In genomic region chr12:51819851-51820720, GRCh38 we compare ENCODE assay signal across 1 cellular context.
TF ChIP-seq lines count a peak whose summit lies in the region.

No MANE protein-coding gene starts in this region.

TF ChIP-seq in GM23338, 12 proteins besides CTCF, POLR2A, EP300 and RAD21 (continued from another document):
- TF ChIP-seq, protein P1, sequence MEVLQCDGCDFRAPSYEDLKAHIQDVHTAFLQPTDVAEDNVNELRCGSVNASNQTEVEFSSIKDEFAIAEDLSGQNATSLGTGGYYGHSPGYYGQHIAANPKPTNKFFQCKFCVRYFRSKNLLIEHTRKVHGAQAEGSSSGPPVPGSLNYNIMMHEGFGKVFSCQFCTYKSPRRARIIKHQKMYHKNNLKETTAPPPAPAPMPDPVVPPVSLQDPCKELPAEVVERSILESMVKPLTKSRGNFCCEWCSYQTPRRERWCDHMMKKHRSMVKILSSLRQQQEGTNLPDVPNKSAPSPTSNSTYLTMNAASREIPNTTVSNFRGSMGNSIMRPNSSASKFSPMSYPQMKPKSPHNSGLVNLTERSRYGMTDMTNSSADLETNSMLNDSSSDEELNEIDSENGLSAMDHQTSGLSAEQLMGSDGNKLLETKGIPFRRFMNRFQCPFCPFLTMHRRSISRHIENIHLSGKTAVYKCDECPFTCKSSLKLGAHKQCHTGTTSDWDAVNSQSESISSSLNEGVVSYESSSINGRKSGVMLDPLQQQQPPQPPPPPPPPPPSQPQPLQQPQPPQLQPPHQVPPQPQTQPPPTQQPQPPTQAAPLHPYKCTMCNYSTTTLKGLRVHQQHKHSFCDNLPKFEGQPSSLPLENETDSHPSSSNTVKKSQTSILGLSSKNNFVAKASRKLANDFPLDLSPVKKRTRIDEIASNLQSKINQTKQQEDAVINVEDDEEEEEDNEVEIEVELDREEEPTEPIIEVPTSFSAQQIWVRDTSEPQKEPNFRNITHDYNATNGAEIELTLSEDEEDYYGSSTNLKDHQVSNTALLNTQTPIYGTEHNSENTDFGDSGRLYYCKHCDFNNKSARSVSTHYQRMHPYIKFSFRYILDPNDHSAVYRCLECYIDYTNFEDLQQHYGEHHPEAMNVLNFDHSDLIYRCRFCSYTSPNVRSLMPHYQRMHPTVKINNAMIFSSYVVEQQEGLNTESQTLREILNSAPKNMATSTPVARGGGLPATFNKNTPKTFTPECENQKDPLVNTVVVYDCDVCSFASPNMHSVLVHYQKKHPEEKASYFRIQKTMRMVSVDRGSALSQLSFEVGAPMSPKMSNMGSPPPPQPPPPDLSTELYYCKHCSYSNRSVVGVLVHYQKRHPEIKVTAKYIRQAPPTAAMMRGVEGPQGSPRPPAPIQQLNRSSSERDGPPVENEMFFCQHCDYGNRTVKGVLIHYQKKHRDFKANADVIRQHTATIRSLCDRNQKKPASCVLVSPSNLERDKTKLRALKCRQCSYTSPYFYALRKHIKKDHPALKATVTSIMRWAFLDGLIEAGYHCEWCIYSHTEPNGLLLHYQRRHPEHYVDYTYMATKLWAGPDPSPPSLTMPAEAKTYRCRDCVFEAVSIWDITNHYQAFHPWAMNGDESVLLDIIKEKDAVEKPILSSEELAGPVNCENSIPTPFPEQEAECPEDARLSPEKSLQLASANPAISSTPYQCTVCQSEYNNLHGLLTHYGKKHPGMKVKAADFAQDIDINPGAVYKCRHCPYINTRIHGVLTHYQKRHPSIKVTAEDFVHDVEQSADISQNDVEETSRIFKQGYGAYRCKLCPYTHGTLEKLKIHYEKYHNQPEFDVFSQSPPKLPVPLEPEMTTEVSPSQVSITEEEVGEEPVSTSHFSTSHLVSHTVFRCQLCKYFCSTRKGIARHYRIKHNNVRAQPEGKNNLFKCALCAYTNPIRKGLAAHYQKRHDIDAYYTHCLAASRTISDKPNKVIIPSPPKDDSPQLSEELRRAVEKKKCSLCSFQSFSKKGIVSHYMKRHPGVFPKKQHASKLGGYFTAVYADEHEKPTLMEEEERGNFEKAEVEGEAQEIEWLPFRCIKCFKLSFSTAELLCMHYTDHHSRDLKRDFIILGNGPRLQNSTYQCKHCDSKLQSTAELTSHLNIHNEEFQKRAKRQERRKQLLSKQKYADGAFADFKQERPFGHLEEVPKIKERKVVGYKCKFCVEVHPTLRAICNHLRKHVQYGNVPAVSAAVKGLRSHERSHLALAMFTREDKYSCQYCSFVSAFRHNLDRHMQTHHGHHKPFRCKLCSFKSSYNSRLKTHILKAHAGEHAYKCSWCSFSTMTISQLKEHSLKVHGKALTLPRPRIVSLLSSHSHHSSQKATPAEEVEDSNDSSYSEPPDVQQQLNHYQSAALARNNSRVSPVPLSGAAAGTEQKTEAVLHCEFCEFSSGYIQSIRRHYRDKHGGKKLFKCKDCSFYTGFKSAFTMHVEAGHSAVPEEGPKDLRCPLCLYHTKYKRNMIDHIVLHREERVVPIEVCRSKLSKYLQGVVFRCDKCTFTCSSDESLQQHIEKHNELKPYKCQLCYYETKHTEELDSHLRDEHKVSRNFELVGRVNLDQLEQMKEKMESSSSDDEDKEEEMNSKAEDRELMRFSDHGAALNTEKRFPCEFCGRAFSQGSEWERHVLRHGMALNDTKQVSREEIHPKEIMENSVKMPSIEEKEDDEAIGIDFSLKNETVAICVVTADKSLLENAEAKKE (CRISPR knock-in tag; IDR thresholded peaks at IDR 0.05): no peak
- TF ChIP-seq ZNF331 (CRISPR knock-in tag; IDR thresholded peaks at IDR 0.05; ENCODE audit: low read depth) (no peak), EZH2 (IDR thresholded peaks at IDR 0.05; ENCODE audit: low read depth, unreplicated experiment) (peak; percentile 13), CREB1 (CRISPR knock-in tag; IDR thresholded peaks at IDR 0.05; ENCODE audit: low read depth) (no peak)
